In the genomic region with DNA sequence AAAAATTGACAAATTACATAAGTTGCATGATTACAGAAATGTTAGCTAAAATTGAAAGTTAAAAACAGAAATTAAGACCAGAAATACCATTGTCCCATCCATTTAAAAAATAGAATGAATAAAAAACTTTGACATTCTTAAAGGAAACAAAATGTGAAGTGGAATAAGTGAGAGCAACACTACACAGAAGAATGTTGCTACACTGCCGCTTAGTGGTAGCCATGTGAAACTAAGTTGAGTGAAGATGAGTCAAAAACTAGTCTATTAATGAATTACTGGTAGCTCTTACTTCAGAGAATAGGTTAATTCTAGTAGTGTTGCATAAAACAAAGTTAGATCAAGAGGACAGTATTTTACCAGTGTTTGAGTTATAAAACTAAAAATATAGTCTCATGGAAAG, we compare ENCODE assay signal across 8 cellular contexts.
A peak's percentile ranks its signal among the peaks of the same experiment; 100 is the strongest.
DNase-seq lines count a peak whose midpoint lies in the region; ATAC-seq, FAIRE-seq and TF ChIP-seq lines count a peak whose summit lies in the region.

No MANE protein-coding gene starts in this region.

- no peak overlapping the region for H2AFZ ChIP-seq in PC-9

- intact Hi-C loops in PC-9 (cut with micrococcal nuclease; ENCODE audit: unreplicated experiment) (loop anchor here (10.0 kb wide), 1 partner anchor 812 kb away; no protein-coding TSS in a partner anchor), transverse colon (cut with DNase I; ENCODE audit: low total_unique reads) (no loop called here)

- no peaks in the 10 kb centered on the region for H3F3A ChIP-seq in PC-9 (ENCODE audit: insufficient read depth, low read depth)

- H3K27ac ChIP-seq in PC-9, result no peak overlapping the region
- H3K27ac ChIP-seq in transverse colon, result no peak overlapping the region

- no peak for TF ChIP-seq EP300 in transverse colon (IDR thresholded peaks at IDR 0.05; ENCODE audit: low read depth)

- DNase-seq in PC-9, result peak in 1 of 2 experiments; percentile 0
- no peak for DNase-seq in foreskin fibroblast
- no peak for DNase-seq in C1 segment of cervical spinal cord (lab: John Stamatoyannopoulos, UW)
- DNase-seq in MG63, result no peak
- DNase-seq in transverse colon, result no peak

- no peak overlapping the region for H3K4me2 ChIP-seq in PC-9

- no peaks in the 10 kb centered on the region for H3K36me3 ChIP-seq in PC-9 (ENCODE audit: low read depth)
- no peaks in the 10 kb centered on the region for H3K36me3 ChIP-seq in MG63
- H3K36me3 ChIP-seq in transverse colon, result no peaks in the 10 kb centered on the region

- H3K9me2 ChIP-seq in PC-9 (ENCODE audit: insufficient read depth), result no peaks in the 10 kb centered on the region

- 0% methylated on average over 1 of the region's 1 CpG; no CpG with 5 or more reads in 1 of the 2 donors for WGBS in transverse colon (ENCODE audit: low coverage in 1 of 2), 2 donors

- in situ Hi-C loops in transverse colon (cut with MboI; ENCODE audit: low pct_ligation_motif_present in 1 of 4, low pct_unique_long_range_greater_than_20kb in 1 of 4, low sequenced_read_pairs in 3 of 4), result no loop called here

- peak; percentile 55 for TF ChIP-seq CTCF in GM12872 (IDR thresholded peaks at IDR 0.05; ENCODE audit: insufficient read depth, low read depth, low read length)
- peak; percentile 66 for TF ChIP-seq CTCF in PC-9 (conservative IDR thresholded peaks at IDR 0.05)
- peak; percentile 16 for TF ChIP-seq CTCF in foreskin fibroblast (IDR thresholded peaks at IDR 0.05; ENCODE audit: low read depth, low read length)
- TF ChIP-seq CTCF in transverse colon (IDR thresholded peaks at IDR 0.05), result peak in 2 of 5 experiments; percentile 10 to 29

- no peak overlapping the region for H3K4me3 ChIP-seq in PC-9
- H3K4me3 ChIP-seq in foreskin fibroblast (ENCODE audit: low read depth in 1 of 2, low read length in 2 of 2), result no peak overlapping the region
- H3K4me3 ChIP-seq in MG63, result no peak overlapping the region
- H3K4me3 ChIP-seq in transverse colon, result no peak overlapping the region

- TF ChIP-seq POLR2A in transverse colon (IDR thresholded peaks at IDR 0.05), result no peak

- H4K20me1 ChIP-seq in PC-9 (ENCODE audit: insufficient read depth), result no peaks in the 10 kb centered on the region

- no peaks in the 10 kb centered on the region for H3K27me3 ChIP-seq in PC-9 (ENCODE audit: insufficient read depth, low read depth)
- H3K27me3 ChIP-seq in MG63, result no peaks in the 10 kb centered on the region
- H3K27me3 ChIP-seq in transverse colon, result no peaks in the 10 kb centered on the region

- H3K9me3 ChIP-seq in PC-9 (ENCODE audit: insufficient read depth, low read depth) (no peaks in the 10 kb centered on the region), MG63 (no peaks in the 10 kb centered on the region), transverse colon (no peaks in the 10 kb centered on the region)

- CTCF ChIA-PET in PC-9 (lab: Charles Lee), result interaction anchor here (0.7 kb wide), 2 partner anchors 62 to 66 kb away, joined by 3 read pairs; no protein-coding TSS in a partner anchor

- no peaks in the 10 kb centered on the region for H3K79me2 ChIP-seq in PC-9 (ENCODE audit: low read depth)

- BruUV-seq in PC-9 (replicated peaks; lab: Mats Ljungman, UMichigan), result no TSS peak

- POLR2A ChIA-PET in PC-9 (lab: Charles Lee; ENCODE audit: unreplicated experiment), result no interaction called here

- FAIRE-seq in A204.1 (lab: Jason Lieb, UNC), result peak; percentile 91

- H3K4me1 ChIP-seq in PC-9 (replicated peaks; ENCODE audit: insufficient read depth) (no peaks in the 10 kb centered on the region), transverse colon (no peaks in the 10 kb centered on the region)

- peak; percentile 93 for ATAC-seq in HG02885 (IDR thresholded peaks at IDR 0.05; ENCODE audit: poor library complexity, unreplicated experiment)
